17 cellular contexts compared by ENCODE assay signal in genomic region chr1:220368352-220369265, GRCh38.
DNase-seq lines count a peak whose midpoint lies in the region; ATAC-seq, FAIRE-seq and TF ChIP-seq lines count a peak whose summit lies in the region.
"Had no signal": no experiment of that assay in that cellular context is flagged by ENCODE, and none has a peak within 500 bp of the region (broad histone marks: within the 10 kb centered on the region; RNA-seq: fewer than 3 reads in every experiment).

No MANE protein-coding gene starts in this region.

- in situ Hi-C loops in K562 (cut with MboI) = no loop called here

- ATAC-seq in HG02870 (IDR thresholded peaks at IDR 0.05; ENCODE audit: unreplicated experiment) (peak; percentile 76), K562 (0 out of 3 replicates have a peak, but pooled peaks have one; percentile 22), GM18867 (IDR thresholded peaks at IDR 0.05; ENCODE audit: unreplicated experiment) (no peak)

- no peak for FAIRE-seq in K562 (lab: Jason Lieb, UNC)
- FAIRE-seq: endothelial cell of umbilical vein, islet of Langerhans had no signal

- peak overlapping the region; percentile 27 for H3K27ac Mint-ChIP-seq in Calu3 (ENCODE audit: unreplicated experiment)

- no peaks in the 10 kb centered on the region for H3K4me1 ChIP-seq in K562 (replicated peaks in 1 of 2; ENCODE audit: control insufficient read depth in 2 of 2, insufficient read depth in 2 of 2, low read length in 2 of 2)
- H3K4me1 ChIP-seq: ascending aorta had no signal

- no peaks in the 10 kb centered on the region for H3K9me1 ChIP-seq in K562 (ENCODE audit: control insufficient read depth, insufficient read depth, low read length)

- BruUV-seq in Calu3 (replicated peaks; lab: Mats Ljungman, UMichigan) (no TSS peak), K562 (replicated peaks; lab: Mats Ljungman, UMichigan) (no TSS peak)

- H3K4me3 Mint-ChIP-seq in Calu3 (ENCODE audit: low read depth, unreplicated experiment) = peak overlapping the region; percentile 19

- WGBS in K562 (ENCODE audit: insufficient coverage, low coverage, missing lambda C conversion rate) = 0% methylated on average over 7 of the region's 7 CpGs

- H3K27me3 Mint-ChIP-seq in Calu3 (ENCODE audit: unreplicated experiment) = no peaks in the 10 kb centered on the region

- H3K4me3 ChIP-seq in K562 = no peak overlapping the region
- H3K4me3 ChIP-seq: ascending aorta, suprapubic skin had no signal

- no peaks in the 10 kb centered on the region for H3K79me2 ChIP-seq in K562 (ENCODE audit: control insufficient read depth, insufficient read depth, low read length)

- no peak overlapping the region for H3K4me2 ChIP-seq in K562 (ENCODE audit: insufficient read depth, low read length)

- no peaks in the 10 kb centered on the region for H3K36me3 ChIP-seq in K562 (ENCODE audit: control insufficient read depth, insufficient read depth, low read length)
- H3K36me3 ChIP-seq: ascending aorta, neutrophil, suprapubic skin had no signal

- no peaks in the 10 kb centered on the region for H3K9me3 Mint-ChIP-seq in Calu3 (ENCODE audit: low read depth, unreplicated experiment)

- TF ChIP-seq CTCF in Calu3 (IDR thresholded peaks at IDR 0.05; ENCODE audit: unreplicated experiment) (no peak), K562 (IDR thresholded peaks at IDR 0.05 in 2 of 3, conservative IDR thresholded peaks at IDR 0.05 in 1 of 3; ENCODE audit: insufficient read depth in 2 of 3, low read depth in 1 of 3, low read length in 3 of 3) (no peak)

- CTCF ChIA-PET in Calu3 (lab: Charles Lee) = interaction anchor here (0.8 to 0.9 kb wide), 2 partner anchors 20 to 21 kb away, joined by 3 to 4 read pairs; no protein-coding TSS in a partner anchor
- CTCF ChIA-PET in K562 (lab: Yijun Ruan, JAX; ENCODE audit: low intra/inter-chr PET ratio) = no interaction called here

- no peak for TF ChIP-seq EP300 in K562 (IDR thresholded peaks at IDR 0.05; ENCODE audit: low read length)

- H3K4me1 Mint-ChIP-seq in Calu3 (ENCODE audit: low read depth, unreplicated experiment) = peaks cover 43% of the 10 kb centered on the region

- H2AFZ ChIP-seq in K562 (ENCODE audit: low read depth, low read length) = no peak overlapping the region

- no peak for TF ChIP-seq POLR2A in K562 (conservative IDR thresholded peaks at IDR 0.05)

- intact Hi-C loops in Calu3 (cut with micrococcal nuclease; ENCODE audit: unreplicated experiment) (no loop called here), K562 (cut with micrococcal nuclease) (no loop called here)

- H4K20me1 ChIP-seq in K562 (replicated peaks; ENCODE audit: control insufficient read depth, insufficient read depth, low read length) = no peaks in the 10 kb centered on the region

- peak; percentile 56 for DNase-seq in Calu3
- no peak for DNase-seq in K562 (ENCODE audit: extremely low read depth in 1 of 4, low spot score in 3 of 4)
- DNase-seq in islet precursor cell = peak; percentile 92
- no peak for DNase-seq in medulla oblongata (ENCODE audit: extremely low spot score)
- DNase-seq in superior temporal gyrus (ENCODE audit: extremely low spot score) = no peak
- DNase-seq in activated CD4-positive, alpha-beta T cell treated with anti-CD3 and anti-CD28 coated beads for 4 hours = no peak
- DNase-seq: activated T-cell treated with anti-CD3 and anti-CD28 coated beads for 4 hours, AML-193, GF-D8, NCI-H1436 had no signal

- POLR2A ChIA-PET in K562 (lab: Yijun Ruan, JAX) = interaction anchor here (0.6 to 0.7 kb wide), 2 partner anchors 21 to 860 kb away, joined by 3 read pairs; no protein-coding TSS in a partner anchor

- H3K27me3 ChIP-seq in K562 (ENCODE audit: control insufficient read depth in 2 of 2, insufficient read depth in 2 of 2, low read length in 2 of 2) = peaks cover 0 to 16% of the 10 kb centered on the region in 2 experiments; a peak in 1 of 5 replicates
- H3K27me3 ChIP-seq: ascending aorta, neutrophil, suprapubic skin had no signal

- no peak overlapping the region for H3K27ac ChIP-seq in K562 (ENCODE audit: extremely low read depth, low read depth, low read length)
- H3K27ac ChIP-seq: ascending aorta, neutrophil, suprapubic skin had no signal

- H3K36me3 Mint-ChIP-seq in Calu3 (ENCODE audit: insufficient read depth, unreplicated experiment) = peaks cover 6% of the 10 kb centered on the region

- no peaks in the 10 kb centered on the region for H3K9me3 ChIP-seq in K562 (replicated peaks; ENCODE audit: control insufficient read depth, insufficient read depth, low read depth, low read length)
- H3K9me3 ChIP-seq: ascending aorta, neutrophil, suprapubic skin had no signal

- TF ChIP-seq RAD21 in K562 (CRISPR knock-in tag; conservative IDR thresholded peaks at IDR 0.05 in 1 of 2, IDR thresholded peaks at IDR 0.05 in 1 of 2) = no peak

- no peak overlapping the region for H3K9ac ChIP-seq in K562 (ENCODE audit: insufficient read depth in 1 of 2, low read depth in 2 of 2, low read length in 2 of 2)

TF ChIP-seq in K562, 482 proteins besides CTCF, POLR2A, EP300 and RAD21:
- no peak for TF ChIP-seq ID3 (CRISPR knock-in tag; IDR thresholded peaks at IDR 0.05)
- no peak for TF ChIP-seq ID3 (tag; IDR thresholded peaks at IDR 0.05)
- no peak for TF ChIP-seq ZMIZ1 (IDR thresholded peaks at IDR 0.05; ENCODE audit: low read depth in 2 of 2, low read length in 2 of 2)
- TF ChIP-seq BHLHE40 (IDR thresholded peaks at IDR 0.05; ENCODE audit: low read length) = no peak
- TF ChIP-seq ZFX (CRISPR knock-in tag; IDR thresholded peaks at IDR 0.05) = no peak
- TF ChIP-seq ZKSCAN1 (IDR thresholded peaks at IDR 0.05; ENCODE audit: low read depth, low read length) = no peak
- no peak for TF ChIP-seq KLF16 (IDR thresholded peaks at IDR 0.05)
- no peak for TF ChIP-seq ZNF696 (CRISPR knock-in tag; conservative IDR thresholded peaks at IDR 0.05)
- no peak for TF ChIP-seq RB1 (IDR thresholded peaks at IDR 0.05; ENCODE audit: low read depth)

Comparison
In these comparisons a context has a peak if more than half of its experiments do, and no peak if none do; other contexts are left out.
1. DNase-seq: peak in Calu3 (single experiment) and islet precursor cell (single experiment); none in K562 (0 of 4), medulla oblongata (single experiment), superior temporal gyrus (single experiment) and activated CD4-positive, alpha-beta T cell treated with anti-CD3 and anti-CD28 coated beads for 4 hours (0 of 2).